1 cellular context compared by ENCODE assay signal in the genomic region with DNA sequence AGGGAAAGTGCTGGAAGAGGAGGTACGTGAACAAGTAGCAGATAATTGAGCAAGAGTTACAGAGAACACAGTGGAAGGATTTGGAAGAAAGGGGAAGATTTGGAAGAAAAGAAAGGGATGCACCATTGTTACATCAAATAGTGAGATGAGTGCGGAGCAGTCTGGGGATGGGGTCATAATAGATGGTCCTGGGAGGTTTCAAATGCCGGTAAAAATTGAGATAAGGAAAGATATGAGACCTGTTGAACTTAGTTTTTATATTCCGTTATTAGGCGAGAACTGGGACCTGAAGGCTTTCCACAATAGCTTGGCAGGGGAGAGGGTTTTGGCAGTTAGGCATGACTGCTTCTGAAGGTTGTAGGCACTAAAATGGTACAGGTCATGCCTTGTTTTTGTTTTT.
TF ChIP-seq lines count a peak whose summit lies in the region.

No MANE protein-coding gene starts in this region.

TF ChIP-seq in HEK293, 187 proteins besides CTCF, POLR2A, EP300 and RAD21:
- peak; percentile 57; the same call in 1 of the 2 replicates for TF ChIP-seq SCRT1 (tag by site-specific recombination; IDR thresholded peaks at IDR 0.05; ENCODE audit: borderline replicate concordance)
- peak; percentile 70 for TF ChIP-seq SCRT2 (tag by site-specific recombination; IDR thresholded peaks at IDR 0.05)
- no peak for TF ChIP-seq ZNF701 (tag by site-specific recombination; IDR thresholded peaks at IDR 0.05)
- TF ChIP-seq PRDM1 (tag by site-specific recombination; IDR thresholded peaks at IDR 0.05): peak; percentile 46; the same call in 1 of the 2 replicates
